Comparison of ENCODE assay signal across 1 cellular context in genomic region chr1:43348343-43348808, GRCh38.
TF ChIP-seq lines count a peak whose summit lies in the region.

No MANE protein-coding gene starts in this region.

TF ChIP-seq in HEK293, 187 proteins besides CTCF, POLR2A, EP300 and RAD21 (continued from another document):
- no peak for TF ChIP-seq ZNF362 (tag by site-specific recombination; IDR thresholded peaks at IDR 0.05)
- TF ChIP-seq KLF17 (tag by site-specific recombination; IDR thresholded peaks at IDR 0.05), result peak; percentile 66; the same call in 1 of the 2 replicates
- no peak for TF ChIP-seq BCL6B (tag by site-specific recombination; IDR thresholded peaks at IDR 0.05)
- no peak for TF ChIP-seq BCL11B (tag by site-specific recombination; IDR thresholded peaks at IDR 0.05; ENCODE audit: low read depth)
- no peak for TF ChIP-seq ZSCAN5A (tag by site-specific recombination; IDR thresholded peaks at IDR 0.05)
- peak; percentile 73 for TF ChIP-seq SCRT2 (tag by site-specific recombination; IDR thresholded peaks at IDR 0.05)
- no peak for TF ChIP-seq ZNF354C (tag by site-specific recombination; IDR thresholded peaks at IDR 0.05; ENCODE audit: borderline replicate concordance, low read depth)
- no peak for TF ChIP-seq EGR2 (tag by site-specific recombination; IDR thresholded peaks at IDR 0.05; ENCODE audit: low read depth)
- TF ChIP-seq ZFP37 (tag by site-specific recombination; IDR thresholded peaks at IDR 0.05), result peak; percentile 24; the same call in 1 of the 2 replicates
- TF ChIP-seq ZNF704 (tag by site-specific recombination; IDR thresholded peaks at IDR 0.05), result no peak
- no peak; the same call in 1 of the 2 replicates for TF ChIP-seq ZNF449 (tag by site-specific recombination; IDR thresholded peaks at IDR 0.05)
- no peak; the same call in 1 of the 2 replicates for TF ChIP-seq SCRT1 (tag by site-specific recombination; IDR thresholded peaks at IDR 0.05; ENCODE audit: borderline replicate concordance)
- no peak for TF ChIP-seq ZNF645 (tag by site-specific recombination; IDR thresholded peaks at IDR 0.05)
- TF ChIP-seq ZNF560 (tag by site-specific recombination; IDR thresholded peaks at IDR 0.05; ENCODE audit: borderline replicate concordance), result no peak
- TF ChIP-seq GLIS2 (tag by site-specific recombination; IDR thresholded peaks at IDR 0.05), result no peak
- no peak for TF ChIP-seq HOXD13 (CRISPR knock-in tag; IDR thresholded peaks at IDR 0.05; ENCODE audit: borderline replicate concordance)
- no peak for TF ChIP-seq ZNF585B (tag by site-specific recombination; IDR thresholded peaks at IDR 0.05)
- peak; percentile 83 for TF ChIP-seq ZNF501 (tag by site-specific recombination; IDR thresholded peaks at IDR 0.05)
- no peak for TF ChIP-seq ZNF433 (tag by site-specific recombination; IDR thresholded peaks at IDR 0.05; ENCODE audit: low read depth)
- no peak for TF ChIP-seq ZNF701 (tag by site-specific recombination; IDR thresholded peaks at IDR 0.05)
- no peak for TF ChIP-seq ZNF791 (tag by site-specific recombination; IDR thresholded peaks at IDR 0.05)
- no peak for TF ChIP-seq KLF7 (tag by site-specific recombination; IDR thresholded peaks at IDR 0.05; ENCODE audit: borderline replicate concordance)
- no peak for TF ChIP-seq ZNF175 (tag by site-specific recombination; IDR thresholded peaks at IDR 0.05)
- no peak for TF ChIP-seq ZNF544 (tag by site-specific recombination; IDR thresholded peaks at IDR 0.05)
- no peak for TF ChIP-seq ZNF16 (tag by site-specific recombination; IDR thresholded peaks at IDR 0.05; ENCODE audit: low read depth)
- no peak for TF ChIP-seq ZNF292 (tag by site-specific recombination; IDR thresholded peaks at IDR 0.05; ENCODE audit: borderline replicate concordance, low read depth)
- TF ChIP-seq ZNF133 (tag by site-specific recombination; IDR thresholded peaks at IDR 0.05), result no peak
- TF ChIP-seq ZNF155 (tag by site-specific recombination; IDR thresholded peaks at IDR 0.05), result no peak
- no peak for TF ChIP-seq SP7 (tag by site-specific recombination; IDR thresholded peaks at IDR 0.05)
- no peak for TF ChIP-seq ZNF529 (tag by site-specific recombination; IDR thresholded peaks at IDR 0.05; ENCODE audit: insufficient replicate concordance)
- no peak for TF ChIP-seq ZNF843 (tag by site-specific recombination; IDR thresholded peaks at IDR 0.05)
- no peak for TF ChIP-seq ZNF174 (tag by site-specific recombination; IDR thresholded peaks at IDR 0.05)
